In the genomic region with DNA sequence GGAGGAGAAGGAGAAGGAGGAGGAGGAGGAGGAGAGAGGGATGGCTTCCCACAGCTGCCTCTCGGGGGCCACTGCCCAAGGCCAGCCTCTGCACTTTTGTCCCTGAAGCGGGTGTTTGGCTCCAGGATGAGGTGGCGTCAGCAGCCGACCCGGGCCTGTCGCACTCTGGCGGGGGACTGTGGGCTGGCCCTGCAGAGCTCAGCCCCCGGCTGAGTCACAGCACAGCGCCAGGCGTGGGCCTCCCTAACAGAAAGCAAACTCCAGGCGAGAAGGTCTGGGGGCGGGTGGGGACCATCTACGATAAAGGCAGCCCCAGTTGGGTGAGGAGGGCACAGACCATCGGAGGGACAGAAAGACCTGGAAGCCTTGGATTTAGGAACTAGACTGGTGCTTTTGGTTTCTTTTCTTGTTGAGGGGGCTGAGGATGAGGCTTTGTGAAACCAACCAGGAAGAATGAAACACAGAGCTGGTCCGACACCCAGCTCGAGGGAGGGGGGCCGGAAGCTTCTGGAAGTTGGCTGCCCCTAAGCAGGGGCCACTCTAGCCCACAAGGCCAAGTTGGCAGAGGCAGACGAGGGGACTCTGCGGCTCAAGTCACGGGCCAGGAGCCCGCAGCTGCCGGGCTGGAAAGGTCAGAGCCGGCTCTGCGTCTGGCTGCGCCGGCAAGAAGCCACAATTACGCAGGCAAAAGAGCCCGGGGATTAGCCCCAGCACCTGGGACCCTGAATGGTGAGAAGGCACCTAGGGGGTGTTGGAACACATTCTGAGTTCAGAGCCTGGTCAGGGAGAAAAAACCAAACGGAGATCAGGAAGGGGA, we compare ENCODE assay signal across 8 cellular contexts. TPM values are rescaled to one million over a fixed set of nuclear protein-coding genes. Genes with fewer than 3 reads are reported as not detected.
DNase-seq lines count a peak whose midpoint lies in the region; ATAC-seq and TF ChIP-seq lines count a peak whose summit lies in the region.

No MANE protein-coding gene starts in this region.

- peak; percentile 53 for DNase-seq in DMS 273 (lab: John Stamatoyannopoulos, UW; ENCODE audit: unreplicated experiment)
- no peak for DNase-seq in DMS 273 treated with DMSO at 0.1 percent for 48 hours (lab: John Stamatoyannopoulos, UW)
- DNase-seq in UCSD-AML1 (lab: John Stamatoyannopoulos, UW; ENCODE audit: unreplicated experiment) = peak; percentile 89
- DNase-seq in body of pancreas = peak; percentile 54 to 89 (median 74)
- DNase-seq in gastrocnemius medialis = peak; percentile 68 to 90
- DNase-seq in HEK293T (ENCODE audit: extremely low spot score) = no peak

- TF ChIP-seq CTCF in body of pancreas (IDR thresholded peaks at IDR 0.05) (no peak), gastrocnemius medialis (IDR thresholded peaks at IDR 0.05 in 4 of 5, conservative IDR thresholded peaks at IDR 0.05 in 1 of 5) (no peak)

- TF ChIP-seq POLR2A in body of pancreas (IDR thresholded peaks at IDR 0.05) (peak; percentile 45 to 67 (median 60)), gastrocnemius medialis (IDR thresholded peaks at IDR 0.05) (peak; percentile 73 to 84)

- peaks cover 22 to 38% (median 27%) of the 10 kb centered on the region in 3 donors for H3K4me1 Mint-ChIP-seq in IgD-negative memory B cell

- 27% methylated on average over 18 to 29 of the region's 29 CpGs for WGBS in body of pancreas, 2 donors

- H3K9me3 ChIP-seq in body of pancreas (no peaks in the 10 kb centered on the region), iPS-18c (ENCODE audit: control insufficient read depth, insufficient read depth, low read length) (peaks cover 2% of the 10 kb centered on the region), gastrocnemius medialis (no peaks in the 10 kb centered on the region)

- peak overlapping the region; percentile 87 to 99 (median 92) for H3K4me3 Mint-ChIP-seq in IgD-negative memory B cell

- H3K36me3 ChIP-seq in body of pancreas (replicated peaks in 1 of 2; ENCODE audit: insufficient read depth in 1 of 2, low read depth in 2 of 2) (no peaks in the 10 kb centered on the region), gastrocnemius medialis (peaks cover 0 to 9% of the 10 kb centered on the region in 2 donors)

- H3K27ac Mint-ChIP-seq in IgD-negative memory B cell = peak overlapping the region; percentile 96 to 100 (median 100)

- H3K27me3 Mint-ChIP-seq in IgD-negative memory B cell = no peaks in the 10 kb centered on the region

- no peaks in the 10 kb centered on the region for H3K9me3 Mint-ChIP-seq in IgD-negative memory B cell

- peak overlapping the region; percentile 83 to 90 (median 86) for H3K27ac ChIP-seq in body of pancreas
- peak overlapping the region; percentile 88 to 99 (median 94) for H3K27ac ChIP-seq in gastrocnemius medialis

- H3K4me1 ChIP-seq in body of pancreas = peaks cover 33% of the 10 kb centered on the region
- peaks cover 50 to 64% of the 10 kb centered on the region in 2 donors for H3K4me1 ChIP-seq in gastrocnemius medialis

- peaks cover 2% of the 10 kb centered on the region for H3K36me3 Mint-ChIP-seq in IgD-negative memory B cell

- H3K4me3 ChIP-seq in body of pancreas (no peak overlapping the region), iPS-18c (ENCODE audit: insufficient read depth, low read depth, low read length) (peak overlapping the region; percentile 31), gastrocnemius medialis (peak overlapping the region; percentile 37 to 57 (median 56))

- POLR2A ChIA-PET in HEK293T (lab: Yijun Ruan, JAX) = interaction anchor here (0.8 to 5.5 kb wide), 7 partner anchors 11 to 27 kb away, joined by 3 to 80 read pairs (median 5); a partner anchor contains a TSS

- H3K27me3 ChIP-seq in body of pancreas (no peaks in the 10 kb centered on the region), gastrocnemius medialis (no peaks in the 10 kb centered on the region)

- CTCF ChIA-PET in HEK293T (lab: Yijun Ruan, JAX) = interaction anchor here (0.6 to 1.7 kb wide), 4 partner anchors 24 to 977 kb away, joined by 3 to 10 read pairs (median 4); no protein-coding TSS in a partner anchor

- ATAC-seq in body of pancreas = peak; percentile 73
- ATAC-seq in gastrocnemius medialis = peak; percentile 46 to 53

- in situ Hi-C loops in gastrocnemius medialis (cut with MboI; ENCODE audit: low sequenced_read_pairs in 4 of 4) = no loop called here

- intact Hi-C loops in body of pancreas (cut with DNase I) = no loop called here
- intact Hi-C loops in gastrocnemius medialis (cut with DNase I; ENCODE audit: low total_unique reads) = loop anchor here (1.0 to 2.0 kb wide), 2 partner anchors 18 to 25 kb away; a partner anchor contains a TSS

TF ChIP-seq in HEK293T, 16 proteins besides CTCF, POLR2A, EP300 and RAD21:
- TF ChIP-seq FOXM1 (IDR thresholded peaks at IDR 0.05; ENCODE audit: borderline replicate concordance) (no peak), CTBP1 (IDR thresholded peaks at IDR 0.05; ENCODE audit: borderline replicate concordance) (no peak), FOXA1 (IDR thresholded peaks at IDR 0.05) (no peak), ELF4 (IDR thresholded peaks at IDR 0.05) (no peak), SUZ12 (IDR thresholded peaks at IDR 0.05) (no peak), ZNF384 (IDR thresholded peaks at IDR 0.05) (no peak), L3MBTL2 (conservative IDR thresholded peaks at IDR 0.05) (no peak), TARDBP (IDR thresholded peaks at IDR 0.05) (no peak), HDGF (IDR thresholded peaks at IDR 0.05; ENCODE audit: borderline replicate concordance) (no peak), LEF1 (IDR thresholded peaks at IDR 0.05; ENCODE audit: borderline replicate concordance) (no peak), BHLHE40 (IDR thresholded peaks at IDR 0.05; ENCODE audit: borderline replicate concordance) (no peak), SP1 (IDR thresholded peaks at IDR 0.05) (no peak), ARNT (IDR thresholded peaks at IDR 0.05) (no peak), FOXK2 (IDR thresholded peaks at IDR 0.05) (no peak)
- TF ChIP-seq, protein P1, sequence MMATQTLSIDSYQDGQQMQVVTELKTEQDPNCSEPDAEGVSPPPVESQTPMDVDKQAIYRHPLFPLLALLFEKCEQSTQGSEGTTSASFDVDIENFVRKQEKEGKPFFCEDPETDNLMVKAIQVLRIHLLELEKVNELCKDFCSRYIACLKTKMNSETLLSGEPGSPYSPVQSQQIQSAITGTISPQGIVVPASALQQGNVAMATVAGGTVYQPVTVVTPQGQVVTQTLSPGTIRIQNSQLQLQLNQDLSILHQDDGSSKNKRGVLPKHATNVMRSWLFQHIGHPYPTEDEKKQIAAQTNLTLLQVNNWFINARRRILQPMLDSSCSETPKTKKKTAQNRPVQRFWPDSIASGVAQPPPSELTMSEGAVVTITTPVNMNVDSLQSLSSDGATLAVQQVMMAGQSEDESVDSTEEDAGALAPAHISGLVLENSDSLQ (IDR thresholded peaks at IDR 0.05) = no peak

RNA-seq across cellular contexts. Expression of a gene that starts 18.2 kb away (rescaled TPM):
- 137 TPM for polyA plus RNA-seq in IgD-negative memory B cell
- total RNA-seq in body of pancreas (10 to 100 TPM; 45.7 to 94.6 TPM), gastrocnemius medialis (100 to 1,000 TPM; 122 to 294 (median 193) TPM)

RNA-seq across cellular contexts. Expression of a gene that starts 23.3 kb away (rescaled TPM):
- 164 TPM for polyA plus RNA-seq in IgD-negative memory B cell
- total RNA-seq in body of pancreas = 100 to 1,000 TPM; 250 to 607 TPM
- total RNA-seq in gastrocnemius medialis = 100 to 1,000 TPM in 3 of 4 donors, 10 to 100 TPM in 1; 67.2 to 258 (median 221) TPM

RNA-seq across cellular contexts. Expression of a gene that starts 30.5 kb away (rescaled TPM):
- 1.4 TPM for polyA plus RNA-seq in IgD-negative memory B cell
- 1 to 10 TPM; 5.6 to 7.0 TPM for total RNA-seq in body of pancreas
- total RNA-seq in gastrocnemius medialis = under 1 TPM; 0.20 to 0.61 (median 0.39) TPM

RNA-seq across cellular contexts. Expression of a gene that starts 35.7 kb away (rescaled TPM):
- polyA plus RNA-seq in IgD-negative memory B cell = 8.4 TPM
- total RNA-seq in body of pancreas = 10 to 100 TPM; 22.1 to 37.6 TPM
- 10 to 100 TPM; 11.7 to 42.3 (median 23.6) TPM for total RNA-seq in gastrocnemius medialis

Comparison
In these comparisons a context has a peak if more than half of its experiments do, and no peak if none do; other contexts are left out.
1. DNase-seq: peak in DMS 273 (single experiment), UCSD-AML1 (single experiment), body of pancreas (4 of 4) and gastrocnemius medialis (2 of 2); none in DMS 273 treated with DMSO at 0.1 percent for 48 hours (single experiment) and HEK293T (single experiment).
2. H3K4me3 ChIP-seq: peak in iPS-18c (single experiment) and gastrocnemius medialis (4 of 4); none in body of pancreas (0 of 2).
3. RNA of a gene that starts 30.5 kb away (total RNA-seq): 5.6 to 7.0 TPM in body of pancreas; 0.20 to 0.61 TPM in gastrocnemius medialis; every median in the first group is over 4 times any median in the second.